16 cellular contexts compared by ENCODE assay signal in genomic region chr16:31132303-31132978, GRCh38. TPM values are rescaled to one million over a fixed set of nuclear protein-coding genes. Genes with fewer than 3 reads are reported as not detected.
DNase-seq lines count a peak whose midpoint lies in the region; ATAC-seq, FAIRE-seq and TF ChIP-seq lines count a peak whose summit lies in the region.
"Had no signal": no experiment of that assay in that cellular context is flagged by ENCODE, and none has a peak within 500 bp of the region (broad histone marks: within the 10 kb centered on the region; RNA-seq: fewer than 3 reads in every experiment).

No MANE protein-coding gene starts in this region.

- no peak for TF ChIP-seq CTCF in kidney (IDR thresholded peaks at IDR 0.05; ENCODE audit: borderline replicate concordance, extremely low read depth, insufficient read depth)
- TF ChIP-seq CTCF in upper lobe of left lung (IDR thresholded peaks at IDR 0.05): no peak

- H3K4me3 ChIP-seq in kidney (ENCODE audit: low read length in 2 of 2) (no peak overlapping the region), upper lobe of left lung (no peak overlapping the region)
- H3K4me3 ChIP-seq: gastrocnemius medialis had no signal

- H3K4me3 Mint-ChIP-seq in activated CD4-positive, alpha-beta T cell treated with anti-CD3 and anti-CD28 coated beads for 36 hours: no peak overlapping the region
- H3K4me3 Mint-ChIP-seq: activated T-helper 1 cell treated with anti-CD3 and anti-CD28 coated beads, Interleukin-12 subunit alpha, Interleukin-12 subunit beta, Interleukin-2, Interleukin-4 antibody, amounts not matched to agents 30 ng/mL and 10 ng/mL and 1 ng/mL, durations not matched to agents 14 hours and 24 hours and 36 hours; central memory CD8-positive, alpha-beta T cell; nephron progenitor cell had no signal

- no peak for DNase-seq in activated CD4-positive, alpha-beta T cell treated with anti-CD3 and anti-CD28 coated beads for 36 hours
- DNase-seq in activated CD4-positive, alpha-beta T cell treated with anti-CD3 and anti-CD28 coated beads for 48 hours: no peak
- no peak for DNase-seq in kidney
- no peak for DNase-seq in upper lobe of left lung
- no peak for DNase-seq in RKO (ENCODE audit: low spot score)
- DNase-seq: 8988T; C1 segment of cervical spinal cord; gastrocnemius medialis; lower lobe of right lung; nephron progenitor cell; stimulated activated CD4-positive, alpha-beta T cell treated with anti-CD3 and anti-CD28 coated beads, Interleukin-2, amount 100 ng/mL, for 24 hours had no signal

- H3K36me3 ChIP-seq in kidney (ENCODE audit: control insufficient read depth in 1 of 2, insufficient read depth in 2 of 2, low read length in 2 of 2): peaks cover 8 to 29% of the 10 kb centered on the region in 2 donors
- H3K36me3 ChIP-seq in upper lobe of left lung: peaks cover 0 to 51% (median 32%) of the 10 kb centered on the region in 4 donors

- H3K27ac ChIP-seq in kidney (ENCODE audit: low read depth in 2 of 2, low read length in 2 of 2) (peak overlapping the region; percentile 37 to 63), upper lobe of left lung (peak overlapping the region in 3 of 4 donors; percentile 91 to 94 (median 92))
- H3K27ac ChIP-seq: gastrocnemius medialis had no signal

- H3K9ac ChIP-seq in kidney (ENCODE audit: low read length in 2 of 2): no peak overlapping the region

- no peak for TF ChIP-seq POLR2A in upper lobe of left lung (IDR thresholded peaks at IDR 0.05)

- intact Hi-C loops in activated CD4-positive, alpha-beta T cell treated with anti-CD3 and anti-CD28 coated beads for 36 hours (cut with DNase I, micrococcal nuclease): no loop called here
- intact Hi-C loops in kidney (cut with DNase I): no loop called here

- ATAC-seq in activated CD4-positive, alpha-beta T cell treated with anti-CD3 and anti-CD28 coated beads for 36 hours: peak; percentile 10
- no peak for ATAC-seq in upper lobe of left lung (ENCODE audit: low FRiP score in 2 of 2)
- no peak for ATAC-seq in HG03442 (IDR thresholded peaks at IDR 0.05; ENCODE audit: unreplicated experiment)
- ATAC-seq: gastrocnemius medialis, lower lobe of right lung, right cardiac atrium had no signal

- no peak overlapping the region for H3K27ac Mint-ChIP-seq in activated CD4-positive, alpha-beta T cell treated with anti-CD3 and anti-CD28 coated beads for 36 hours
- H3K27ac Mint-ChIP-seq: activated T-helper 1 cell treated with anti-CD3 and anti-CD28 coated beads, Interleukin-12 subunit alpha, Interleukin-12 subunit beta, Interleukin-2, Interleukin-4 antibody, amounts not matched to agents 30 ng/mL and 10 ng/mL and 1 ng/mL, durations not matched to agents 14 hours and 24 hours and 36 hours; nephron progenitor cell had no signal

- no peak for FAIRE-seq in kidney (lab: Jason Lieb, UNC)

- no peaks in the 10 kb centered on the region for H3K4me1 Mint-ChIP-seq in activated CD4-positive, alpha-beta T cell treated with anti-CD3 and anti-CD28 coated beads for 36 hours
- H3K4me1 Mint-ChIP-seq: central memory CD8-positive, alpha-beta T cell had no signal

- H3K9me3 Mint-ChIP-seq in activated CD4-positive, alpha-beta T cell treated with anti-CD3 and anti-CD28 coated beads for 36 hours (ENCODE audit: low read depth): no peaks in the 10 kb centered on the region
- H3K9me3 Mint-ChIP-seq: activated T-helper 1 cell treated with anti-CD3 and anti-CD28 coated beads, Interleukin-12 subunit alpha, Interleukin-12 subunit beta, Interleukin-2, Interleukin-4 antibody, amounts not matched to agents 30 ng/mL and 10 ng/mL and 1 ng/mL, durations not matched to agents 14 hours and 24 hours and 36 hours; central memory CD8-positive, alpha-beta T cell; nephron progenitor cell had no signal

- no peaks in the 10 kb centered on the region for H3K27me3 Mint-ChIP-seq in activated CD4-positive, alpha-beta T cell treated with anti-CD3 and anti-CD28 coated beads for 36 hours
- H3K27me3 Mint-ChIP-seq: central memory CD8-positive, alpha-beta T cell had no signal

- H3K4me1 ChIP-seq in kidney (ENCODE audit: control insufficient read depth in 1 of 2, insufficient read depth in 1 of 2, low read depth in 1 of 2, low read length in 2 of 2) (peaks cover 21 to 46% of the 10 kb centered on the region in 2 donors), upper lobe of left lung (peaks cover 28 to 77% (median 48%) of the 10 kb centered on the region in 4 donors)

- 83 to 87% methylated on average over 7 to 17 of the region's 20 CpGs for WGBS in upper lobe of left lung, 2 donors

- H3K9me3 ChIP-seq in kidney (ENCODE audit: control insufficient read depth in 1 of 2, low read length in 2 of 2) (no peaks in the 10 kb centered on the region), upper lobe of left lung (no peaks in the 10 kb centered on the region)
- H3K9me3 ChIP-seq: gastrocnemius medialis, lower lobe of right lung had no signal

- CTCF ChIA-PET in activated CD4-positive, alpha-beta T cell treated with anti-CD3 and anti-CD28 coated beads for 36 hours (lab: Charles Lee): interaction anchor here (1.2 kb wide), 1 partner anchor 10 kb away, joined by 7 read pairs; no protein-coding TSS in a partner anchor

- H3K27me3 ChIP-seq in upper lobe of left lung: no peaks in the 10 kb centered on the region
- H3K27me3 ChIP-seq: gastrocnemius medialis had no signal

- peaks cover 14% of the 10 kb centered on the region for H3K36me3 Mint-ChIP-seq in activated CD4-positive, alpha-beta T cell treated with anti-CD3 and anti-CD28 coated beads for 36 hours (ENCODE audit: low read depth)

- POLR2A ChIA-PET in activated CD4-positive, alpha-beta T cell treated with anti-CD3 and anti-CD28 coated beads for 36 hours (lab: Charles Lee): no interaction called here

- TF ChIP-seq EP300 in upper lobe of left lung (IDR thresholded peaks at IDR 0.05): no peak

RNA-seq across cellular contexts. Expression of gene PRSS8, which starts 3.1 kb away (rescaled TPM):
- total RNA-seq in activated CD4-positive, alpha-beta T cell treated with anti-CD3 and anti-CD28 coated beads for 36 hours: not detected
- total RNA-seq in kidney (64.6 TPM), upper lobe of left lung (100 to 1,000 TPM in 3 of 6 donors, 10 to 100 TPM in 3; 59.7 to 155 (median 109) TPM)
- polyA plus RNA-seq in kidney (ENCODE audit: insufficient read depth, low read depth, low replicate concordance): 187 TPM
- total RNA-seq: activated T-helper 1 cell treated with anti-CD3 and anti-CD28 coated beads, Interleukin-12 subunit alpha, Interleukin-12 subunit beta, Interleukin-2, Interleukin-4 antibody, amounts not matched to agents 30 ng/mL and 10 ng/mL and 1 ng/mL, durations not matched to agents 14 hours and 24 hours and 36 hours; RPMI7951 had no signal

RNA-seq across cellular contexts. Expression of gene KAT8, which starts 15.0 kb away (rescaled TPM):
- 10 to 100 TPM; 53.6 to 63.1 TPM for total RNA-seq in activated CD4-positive, alpha-beta T cell treated with anti-CD3 and anti-CD28 coated beads for 36 hours
- total RNA-seq in kidney: 83.8 TPM
- 40.9 TPM for polyA plus RNA-seq in kidney (ENCODE audit: insufficient read depth, low read depth, low replicate concordance)
- total RNA-seq in upper lobe of left lung: 100 to 1,000 TPM in 1 of 6 donors, 10 to 100 TPM in 5; 73.9 to 144 (median 83.6) TPM

RNA-seq across cellular contexts. Expression of gene PRSS36, which starts 17.4 kb away (rescaled TPM):
- total RNA-seq in activated CD4-positive, alpha-beta T cell treated with anti-CD3 and anti-CD28 coated beads for 36 hours: under 1 TPM; 0.26 to 0.43 TPM
- total RNA-seq in kidney: 4.1 TPM
- 1.7 TPM for polyA plus RNA-seq in kidney (ENCODE audit: insufficient read depth, low read depth, low replicate concordance)
- 10 to 100 TPM in 2 of 6 donors, 1 to 10 TPM in 4; 1.4 to 61.8 (median 5.6) TPM for total RNA-seq in upper lobe of left lung

RNA-seq across cellular contexts. Expression of gene BCKDK, which starts 24.3 kb away (rescaled TPM):
- total RNA-seq in activated CD4-positive, alpha-beta T cell treated with anti-CD3 and anti-CD28 coated beads for 36 hours: 10 to 100 TPM; 50.0 to 53.3 TPM
- total RNA-seq in kidney (47.6 TPM), upper lobe of left lung (10 to 100 TPM; 23.2 to 64.4 (median 39.3) TPM)
- 70.6 TPM for polyA plus RNA-seq in kidney (ENCODE audit: insufficient read depth, low read depth, low replicate concordance)

RNA-seq across cellular contexts. Expression of gene VKORC1, which starts 37.8 kb away (rescaled TPM):
- total RNA-seq in activated CD4-positive, alpha-beta T cell treated with anti-CD3 and anti-CD28 coated beads for 36 hours: 10 to 100 TPM; 59.6 to 64.2 TPM
- total RNA-seq in kidney: 84.7 TPM
- 209 TPM for polyA plus RNA-seq in kidney (ENCODE audit: insufficient read depth, low read depth, low replicate concordance)
- total RNA-seq in upper lobe of left lung: 100 to 1,000 TPM in 1 of 6 donors, 10 to 100 TPM in 5; 37.7 to 105 (median 61.4) TPM

Comparison
In these comparisons a context has a peak if more than half of its experiments do, and no peak if none do; other contexts are left out.
1. RNA of gene PRSS8, which starts 3.1 kb away (total RNA-seq): 59.7 to 155 TPM in upper lobe of left lung and 64.6 TPM in kidney (single experiment); not detected in activated CD4-positive, alpha-beta T cell treated with anti-CD3 and anti-CD28 coated beads for 36 hours; every median in the first group is over 10 times any median in the second.